In the genomic region with DNA sequence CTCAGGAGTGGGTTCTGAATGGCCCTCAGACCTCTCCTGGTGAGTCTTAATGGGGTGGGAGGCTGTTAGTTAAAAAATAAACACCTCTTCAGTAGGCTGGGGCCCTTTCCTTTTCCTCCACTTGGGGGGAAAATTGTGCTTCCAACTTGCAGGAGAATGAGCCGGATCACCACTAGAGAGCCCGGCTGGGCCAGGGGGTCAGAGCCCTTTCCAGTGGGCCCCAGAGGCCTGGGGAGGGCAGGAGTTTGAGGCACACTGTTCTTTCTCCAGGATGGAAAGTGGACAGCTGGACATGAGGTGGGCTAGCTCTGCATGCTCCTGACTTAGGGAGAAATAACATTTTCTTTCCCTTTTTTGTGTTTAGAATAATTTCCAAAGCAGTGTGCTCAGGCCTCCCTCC, we compare ENCODE assay signal across 40 cellular contexts. TPM values are rescaled to one million over a fixed set of nuclear protein-coding genes. Genes with fewer than 3 reads are reported as not detected.
"Had no signal": no experiment of that assay in that cellular context is flagged by ENCODE, and none has a peak within 500 bp of the region (broad histone marks: within the 10 kb centered on the region; RNA-seq: fewer than 3 reads in every experiment).

No MANE protein-coding gene starts in this region.

- FAIRE-seq: astrocyte, bronchial epithelial cell had no signal

- H3K27me3 Mint-ChIP-seq: activated naive CD4-positive, alpha-beta T cell treated with anti-CD3 and anti-CD28 coated beads, Interleukin-2, amount 50 U/mL, for 24 hours; activated naive CD8-positive, alpha-beta T cell treated with anti-CD3 and anti-CD28 coated beads for 36 hours; activated naive CD8-positive, alpha-beta T cell treated with anti-CD3 and anti-CD28 coated beads, Interleukin-2, amount 10 ng/mL, durations not matched to agents 7 days and 5 days; activated naive CD8-positive, alpha-beta T cell treated with anti-CD3 and anti-CD28 coated beads, Interleukin-2, amount 50 U/mL, for 24 hours; activated T-cell treated with anti-CD3 and anti-CD28 coated beads, Interleukin-2, amount 50 U/mL, for 24 hours; brain had no signal

- H3K27me3 ChIP-seq: adrenal gland, ascending aorta, body of pancreas, brain microvascular endothelial cell, breast epithelium, cardiac muscle cell had no signal

- H3K4me3 ChIP-seq: adrenal gland, ascending aorta, body of pancreas, breast epithelium, cardiac muscle cell had no signal

- H3K4me1 Mint-ChIP-seq: activated naive CD4-positive, alpha-beta T cell treated with anti-CD3 and anti-CD28 coated beads, Interleukin-2, amount 10 ng/mL, durations not matched to agents 7 days and 5 days; activated naive CD4-positive, alpha-beta T cell treated with anti-CD3 and anti-CD28 coated beads, Interleukin-2, amount 50 U/mL, for 24 hours; activated naive CD8-positive, alpha-beta T cell treated with anti-CD3 and anti-CD28 coated beads for 36 hours; activated naive CD8-positive, alpha-beta T cell treated with anti-CD3 and anti-CD28 coated beads, Interleukin-2, amount 10 ng/mL, durations not matched to agents 7 days and 5 days; activated naive CD8-positive, alpha-beta T cell treated with anti-CD3 and anti-CD28 coated beads, Interleukin-2, amount 50 U/mL, for 24 hours; activated T-helper 17 cell treated with anti-CD3 and anti-CD28 coated beads, Interleukin-2, amount 50 U/mL, for 72 hours; brain had no signal

- DNase-seq: activated effector memory CD4-positive, alpha-beta T cell treated with anti-CD3 and anti-CD28 coated beads, Interleukin-2, amount 50 U/mL, for 16 hours; activated effector memory CD4-positive, alpha-beta T cell treated with Interleukin-2 at 50 U/mL for 16 hours; activated gamma-delta T cell; activated gamma-delta T cell treated with Interleukin-2 at 50 U/mL for 16 hours; activated naive CD4-positive, alpha-beta T cell; activated naive CD4-positive, alpha-beta T cell treated with anti-CD3 and anti-CD28 coated beads for 36 hours; activated naive CD4-positive, alpha-beta T cell treated with anti-CD3 and anti-CD28 coated beads, Interleukin-2, amount 10 ng/mL, durations not matched to agents 7 days and 5 days; activated naive CD4-positive, alpha-beta T cell treated with anti-CD3 and anti-CD28 coated beads, Interleukin-2, amount 50 U/mL, for 16 hours; activated naive CD4-positive, alpha-beta T cell treated with Interleukin-2 at 50 U/mL for 16 hours; activated naive CD8-positive, alpha-beta T cell treated with anti-CD3 and anti-CD28 coated beads for 36 hours; activated naive CD8-positive, alpha-beta T cell treated with anti-CD3 and anti-CD28 coated beads, Interleukin-2, amount 10 ng/mL, durations not matched to agents 7 days and 5 days; activated naive CD8-positive, alpha-beta T cell treated with anti-CD3 and anti-CD28 coated beads, Interleukin-2, amount 50 U/mL, for 24 hours; activated T-cell treated with anti-CD3 and anti-CD28 coated beads, Interleukin-2, amount 50 U/mL, for 1 hour; activated T-cell treated with anti-CD3 and anti-CD28 coated beads, Interleukin-2, amount 50 U/mL, for 24 hours; activated T-cell treated with anti-CD3 and anti-CD28 coated beads, Interleukin-2, amount 50 U/mL, for 4 hours; activated T-cell treated with anti-CD3 and anti-CD28 coated beads, Interleukin-2, amount 50 U/mL, for 48 hours; activated T-cell treated with anti-CD3 and anti-CD28 coated beads, Interleukin-2, amount 50 U/mL, for 72 hours; adrenal gland; amniotic stem cell; amygdala; anterior cingulate cortex; body of pancreas; brain microvascular endothelial cell; caudate nucleus; central memory CD4-positive, alpha-beta T cell; cerebellar nuclear complex had no signal

- H3K36me3 ChIP-seq: adrenal gland, ascending aorta, brain microvascular endothelial cell, breast epithelium, cardiac muscle cell had no signal

- H3K27ac ChIP-seq: adrenal gland, ascending aorta, body of pancreas, brain microvascular endothelial cell, breast epithelium, cardiac muscle cell had no signal

- H3K9me3 ChIP-seq: adrenal gland, ascending aorta, body of pancreas, breast epithelium had no signal

- ATAC-seq: activated naive CD4-positive, alpha-beta T cell treated with anti-CD3 and anti-CD28 coated beads, Interleukin-2, amount 50 U/mL, for 72 hours; activated naive CD8-positive, alpha-beta T cell treated with anti-CD3 and anti-CD28 coated beads, Interleukin-2, amount 50 U/mL, for 24 hours; activated T-cell treated with anti-CD3 and anti-CD28 coated beads, Interleukin-2, amount 50 U/mL, for 4 hours; activated T-cell treated with anti-CD3 and anti-CD28 coated beads, Interleukin-2, amount 50 U/mL, for 72 hours; activated T-helper 17 cell treated with anti-CD3 and anti-CD28 coated beads, Interleukin-2, amount 50 U/mL, for 72 hours; body of pancreas had no signal

- H3K4me1 ChIP-seq: adrenal gland, ascending aorta, body of pancreas, breast epithelium had no signal

- H3K36me3 Mint-ChIP-seq: activated naive CD4-positive, alpha-beta T cell treated with anti-CD3 and anti-CD28 coated beads, Interleukin-2, amount 10 ng/mL, durations not matched to agents 7 days and 5 days; activated naive CD4-positive, alpha-beta T cell treated with anti-CD3 and anti-CD28 coated beads, Interleukin-2, amount 50 U/mL, for 24 hours; activated naive CD4-positive, alpha-beta T cell treated with anti-CD3 and anti-CD28 coated beads, Interleukin-2, amount 50 U/mL, for 72 hours; activated naive CD8-positive, alpha-beta T cell; activated naive CD8-positive, alpha-beta T cell treated with anti-CD3 and anti-CD28 coated beads for 36 hours; activated naive CD8-positive, alpha-beta T cell treated with anti-CD3 and anti-CD28 coated beads, Interleukin-2, amount 10 ng/mL, durations not matched to agents 7 days and 5 days had no signal

- H3K27ac Mint-ChIP-seq: activated naive CD4-positive, alpha-beta T cell treated with anti-CD3 and anti-CD28 coated beads for 36 hours; activated naive CD4-positive, alpha-beta T cell treated with anti-CD3 and anti-CD28 coated beads, Interleukin-2, amount 10 ng/mL, durations not matched to agents 7 days and 5 days; activated naive CD4-positive, alpha-beta T cell treated with anti-CD3 and anti-CD28 coated beads, Interleukin-2, amount 50 U/mL, for 24 hours; activated naive CD8-positive, alpha-beta T cell; activated naive CD8-positive, alpha-beta T cell treated with anti-CD3 and anti-CD28 coated beads for 36 hours; activated naive CD8-positive, alpha-beta T cell treated with anti-CD3 and anti-CD28 coated beads, Interleukin-2, amount 10 ng/mL, durations not matched to agents 7 days and 5 days; activated naive CD8-positive, alpha-beta T cell treated with anti-CD3 and anti-CD28 coated beads, Interleukin-2, amount 50 U/mL, for 24 hours; activated T-cell treated with anti-CD3 and anti-CD28 coated beads, Interleukin-2, amount 50 U/mL, for 24 hours; activated T-cell treated with anti-CD3 and anti-CD28 coated beads, Interleukin-2, amount 50 U/mL, for 72 hours; activated T-helper 1 cell treated with anti-CD3 and anti-CD28 coated beads, Interleukin-12 subunit alpha, Interleukin-12 subunit beta, Interleukin-2, Interleukin-4 antibody, amounts not matched to agents 30 ng/mL and 10 ng/mL and 1 ng/mL, durations not matched to agents 14 hours and 24 hours and 36 hours; activated T-helper 17 cell treated with anti-CD3 and anti-CD28 coated beads, Interleukin-2, amount 50 U/mL, for 72 hours; activated T-helper 2 cell treated with anti-CD3 and anti-CD28 coated beads, Interferon-gamma antibody, Interleukin-2, Interleukin-4, amounts not matched to agents 10 μg/mL and 5 μg/mL and 100 μg/mL, durations not matched to agents 14 hours and 24 hours and 36 hours had no signal

- H3K4me3 Mint-ChIP-seq: activated naive CD4-positive, alpha-beta T cell treated with anti-CD3 and anti-CD28 coated beads for 36 hours; activated naive CD4-positive, alpha-beta T cell treated with anti-CD3 and anti-CD28 coated beads, Interleukin-2, amount 10 ng/mL, durations not matched to agents 7 days and 5 days; activated naive CD4-positive, alpha-beta T cell treated with anti-CD3 and anti-CD28 coated beads, Interleukin-2, amount 50 U/mL, for 24 hours; activated naive CD8-positive, alpha-beta T cell; activated naive CD8-positive, alpha-beta T cell treated with anti-CD3 and anti-CD28 coated beads for 36 hours; activated naive CD8-positive, alpha-beta T cell treated with anti-CD3 and anti-CD28 coated beads, Interleukin-2, amount 10 ng/mL, durations not matched to agents 7 days and 5 days; activated naive CD8-positive, alpha-beta T cell treated with anti-CD3 and anti-CD28 coated beads, Interleukin-2, amount 50 U/mL, for 24 hours; activated T-cell treated with anti-CD3 and anti-CD28 coated beads, Interleukin-2, amount 50 U/mL, for 24 hours; activated T-cell treated with anti-CD3 and anti-CD28 coated beads, Interleukin-2, amount 50 U/mL, for 4 hours; activated T-cell treated with anti-CD3 and anti-CD28 coated beads, Interleukin-2, amount 50 U/mL, for 72 hours; activated T-helper 1 cell treated with anti-CD3 and anti-CD28 coated beads, Interleukin-12 subunit alpha, Interleukin-12 subunit beta, Interleukin-2, Interleukin-4 antibody, amounts not matched to agents 30 ng/mL and 10 ng/mL and 1 ng/mL, durations not matched to agents 14 hours and 24 hours and 36 hours; activated T-helper 17 cell treated with anti-CD3 and anti-CD28 coated beads, Interleukin-2, amount 50 U/mL, for 72 hours; brain; central memory CD8-positive, alpha-beta T cell had no signal

- H3K9me3 Mint-ChIP-seq: activated naive CD4-positive, alpha-beta T cell treated with anti-CD3 and anti-CD28 coated beads for 36 hours; activated naive CD4-positive, alpha-beta T cell treated with anti-CD3 and anti-CD28 coated beads, Interleukin-2, amount 10 ng/mL, durations not matched to agents 7 days and 5 days; activated naive CD4-positive, alpha-beta T cell treated with anti-CD3 and anti-CD28 coated beads, Interleukin-2, amount 50 U/mL, for 24 hours; activated naive CD4-positive, alpha-beta T cell treated with anti-CD3 and anti-CD28 coated beads, Interleukin-2, amount 50 U/mL, for 72 hours; activated naive CD8-positive, alpha-beta T cell treated with anti-CD3 and anti-CD28 coated beads for 36 hours; activated naive CD8-positive, alpha-beta T cell treated with anti-CD3 and anti-CD28 coated beads, Interleukin-2, amount 10 ng/mL, durations not matched to agents 7 days and 5 days; activated naive CD8-positive, alpha-beta T cell treated with anti-CD3 and anti-CD28 coated beads, Interleukin-2, amount 50 U/mL, for 24 hours; activated T-cell treated with anti-CD3 and anti-CD28 coated beads, Interleukin-2, amount 50 U/mL, for 24 hours; activated T-cell treated with anti-CD3 and anti-CD28 coated beads, Interleukin-2, amount 50 U/mL, for 4 hours; activated T-cell treated with anti-CD3 and anti-CD28 coated beads, Interleukin-2, amount 50 U/mL, for 72 hours; activated T-helper 1 cell treated with anti-CD3 and anti-CD28 coated beads, Interleukin-12 subunit alpha, Interleukin-12 subunit beta, Interleukin-2, Interleukin-4 antibody, amounts not matched to agents 30 ng/mL and 10 ng/mL and 1 ng/mL, durations not matched to agents 14 hours and 24 hours and 36 hours; activated T-helper 17 cell treated with anti-CD3 and anti-CD28 coated beads, Interleukin-2, amount 50 U/mL, for 72 hours; activated T-helper 2 cell treated with anti-CD3 and anti-CD28 coated beads, Interferon-gamma antibody, Interleukin-2, Interleukin-4, amounts not matched to agents 10 μg/mL and 5 μg/mL and 100 μg/mL, durations not matched to agents 14 hours and 24 hours and 36 hours; brain; central memory CD8-positive, alpha-beta T cell had no signal

RNA-seq across cellular contexts. Expression of a gene that starts 32.8 kb away (rescaled TPM):
- polyA plus RNA-seq: aorta, cardiac muscle cell had no signal
